8 cellular contexts compared by ENCODE assay signal in genomic region chr12:49296836-49297694, GRCh38. TPM values are rescaled to one million over a fixed set of nuclear protein-coding genes. Genes with fewer than 3 reads are reported as not detected.
A peak's percentile ranks its signal among the peaks of the same experiment; 100 is the strongest.
DNase-seq lines count a peak whose midpoint lies in the region; ATAC-seq and TF ChIP-seq lines count a peak whose summit lies in the region.

No MANE protein-coding gene starts in this region.

- no peaks in the 10 kb centered on the region for H3K9me3 Mint-ChIP-seq in natural killer cell

- no peak overlapping the region for H3K27ac ChIP-seq in HUES64 (ENCODE audit: low read depth, low read length)

- intact Hi-C loops in natural killer cell (cut with micrococcal nuclease) = no loop called here

- no peaks in the 10 kb centered on the region for H3K36me3 Mint-ChIP-seq in natural killer cell

- no peak for TF ChIP-seq CTCF in natural killer cell (IDR thresholded peaks at IDR 0.05)

- H3K4me3 ChIP-seq in HUES64 (ENCODE audit: low read length) = peak overlapping the region; percentile 47

- peaks cover 17% of the 10 kb centered on the region; the same call in 1 of the 2 replicates for H3K4me1 ChIP-seq in HUES64 (ENCODE audit: insufficient read depth, low read length)

- peak in 2 of 3 donors; percentile 15 to 58 for ATAC-seq in natural killer cell
- no peak for ATAC-seq in HG02840 (IDR thresholded peaks at IDR 0.05; ENCODE audit: low FRiP score, unreplicated experiment)
- no peak for ATAC-seq in HG02981 (IDR thresholded peaks at IDR 0.05; ENCODE audit: unreplicated experiment)
- ATAC-seq in HG03378 (IDR thresholded peaks at IDR 0.05; ENCODE audit: unreplicated experiment) = no peak

- H3K27me3 ChIP-seq in HUES64 (ENCODE audit: insufficient read depth, low read length) = peaks cover 80% of the 10 kb centered on the region

- no peaks in the 10 kb centered on the region for H3K36me3 ChIP-seq in HUES64 (ENCODE audit: insufficient read depth, low read length)

- WGBS in HUES64 = 6% methylated on average over 77 of the region's 77 CpGs

- H3K27me3 Mint-ChIP-seq in natural killer cell (ENCODE audit: low read depth in 2 of 2) = peaks cover 30 to 54% of the 10 kb centered on the region in 2 donors

- H3K4me1 Mint-ChIP-seq in natural killer cell = peaks cover 0 to 12% of the 10 kb centered on the region in 2 donors

- H3K9me3 ChIP-seq in HUES64 (ENCODE audit: insufficient read depth, low read depth, low read length) = no peaks in the 10 kb centered on the region

- no peak overlapping the region for H3K9ac ChIP-seq in HUES64 (ENCODE audit: low read depth, low read length)

- DNase-seq in COR-L47 (lab: John Stamatoyannopoulos, UW) (peak; percentile 76), SW480 (ENCODE audit: low spot score) (peak; percentile 84), cerebellum (ENCODE audit: low spot score) (peak; percentile 39), natural killer cell (no peak)

- H3K4me3 Mint-ChIP-seq in natural killer cell = peak overlapping the region; percentile 31

- no peak overlapping the region for H3K27ac Mint-ChIP-seq in natural killer cell

RNA-seq across cellular contexts. Expression of gene PRPH, which starts 2.1 kb away (rescaled TPM):
- 0.80 TPM for polyA plus RNA-seq in HUES64 (2013, experiment 1 of 2)
- 1.3 TPM for polyA plus RNA-seq in HUES64 (2013, experiment 2 of 2)
- total RNA-seq in cerebellum = 3.1 TPM
- total RNA-seq in natural killer cell = not detected

RNA-seq across cellular contexts. Expression of gene TROAP, which starts 26.0 kb away (rescaled TPM):
- polyA plus RNA-seq in HUES64 (2013, experiment 1 of 2) = 36.7 TPM
- 39.3 TPM for polyA plus RNA-seq in HUES64 (2013, experiment 2 of 2)
- 6.7 TPM for total RNA-seq in cerebellum
- 1 to 10 TPM in 2 of 3 donors, under 1 TPM in 1; 0.58 to 3.0 (median 2.2) TPM for total RNA-seq in natural killer cell

RNA-seq across cellular contexts. Expression of gene TUBA1C, which starts 32.2 kb away (rescaled TPM):
- polyA plus RNA-seq in HUES64 (2013, experiment 1 of 2) = 677 TPM
- 683 TPM for polyA plus RNA-seq in HUES64 (2013, experiment 2 of 2)
- total RNA-seq in cerebellum (46.1 TPM), natural killer cell (10 to 100 TPM; 19.0 to 39.6 (median 24.9) TPM)

RNA-seq across cellular contexts. Expression of gene C1QL4, which starts 39.9 kb away (rescaled TPM):
- polyA plus RNA-seq in HUES64 (2013, experiment 1 of 2) = 1.1 TPM
- 3.9 TPM for polyA plus RNA-seq in HUES64 (2013, experiment 2 of 2)
- total RNA-seq in cerebellum (2.7 TPM), natural killer cell (not detected)

RNA-seq across cellular contexts. Expression of gene DNAJC22, which starts 49.6 kb away (rescaled TPM):
- 0.35 TPM for polyA plus RNA-seq in HUES64 (2013, experiment 1 of 2)
- polyA plus RNA-seq in HUES64 (2013, experiment 2 of 2) = 0.57 TPM
- total RNA-seq in cerebellum (1.4 TPM), natural killer cell (not detected)

Comparison
In these comparisons a context has a peak if more than half of its experiments do, and no peak if none do; other contexts are left out.
1. ATAC-seq: peak in natural killer cell (2 of 3); none in HG02840 (single experiment), HG02981 (single experiment) and HG03378 (single experiment).